8 cellular contexts compared by ENCODE assay signal in the genomic region with DNA sequence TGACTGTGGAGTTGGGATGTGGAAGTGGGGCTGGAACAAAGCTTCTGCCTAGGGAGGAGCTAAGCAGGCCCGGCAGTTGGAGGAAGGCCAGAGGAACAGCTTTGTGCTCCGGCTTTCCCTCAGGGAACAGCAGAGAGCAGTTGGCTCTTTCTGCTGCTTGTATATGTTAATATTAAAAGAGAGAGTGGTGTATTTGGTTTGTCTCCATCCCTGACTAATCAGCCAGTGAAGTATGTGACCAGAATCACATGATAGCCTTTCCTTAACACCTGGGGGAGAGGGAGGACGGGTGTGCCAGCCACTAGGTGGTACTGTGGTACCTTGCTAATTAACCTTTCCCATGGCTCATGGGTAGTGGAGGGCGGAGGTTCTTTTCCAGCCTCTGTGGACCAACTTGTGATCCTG. TPM values are rescaled to one million over a fixed set of nuclear protein-coding genes. Genes with fewer than 3 reads are reported as not detected.
DNase-seq lines count a peak whose midpoint lies in the region; ATAC-seq lines count a peak whose summit lies in the region.

No MANE protein-coding gene starts in this region.

- 33% methylated on average over 4 of the region's 4 CpGs for WGBS in right cardiac atrium

- ATAC-seq in GM21786 (IDR thresholded peaks at IDR 0.05; ENCODE audit: unreplicated experiment), result peak; percentile 52
- ATAC-seq in activated naive CD4-positive, alpha-beta T cell treated with anti-CD3 and anti-CD28 coated beads, Interleukin-2, amount 50 U/mL, for 72 hours, result peak; percentile 70 to 81
- ATAC-seq in right cardiac atrium, result peak; percentile 58 to 60
- ATAC-seq in stimulated activated effector memory CD8-positive, alpha-beta T cell treated with anti-CD3 and anti-CD28 coated beads, Interleukin-12 subunit alpha, Interleukin-12 subunit beta, amount 100 ng/mL, for 72 hours, result peak; percentile 75
- no peak for ATAC-seq in HG02763 (IDR thresholded peaks at IDR 0.05; ENCODE audit: unreplicated experiment)

- intact Hi-C loops in right cardiac atrium (cut with DNase I), result loop anchor here in 2 of 4 donors (5.0 to 10.0 kb wide), 3 partner anchors 42 to 100 kb away; a partner anchor contains a TSS

- H3K9me3 ChIP-seq in right cardiac atrium (ENCODE audit: control insufficient read depth, low read length), result no peaks in the 10 kb centered on the region

- H3K4me1 Mint-ChIP-seq in stimulated activated effector memory CD8-positive, alpha-beta T cell treated with anti-CD3 and anti-CD28 coated beads, Interleukin-12 subunit alpha, Interleukin-12 subunit beta, amount 100 ng/mL, for 72 hours, result no peaks in the 10 kb centered on the region

- H3K27me3 ChIP-seq in right cardiac atrium (ENCODE audit: control insufficient read depth, insufficient read depth), result no peaks in the 10 kb centered on the region

- no peaks in the 10 kb centered on the region for H3K4me1 ChIP-seq in right cardiac atrium (ENCODE audit: control insufficient read depth, insufficient read depth, low read length)

- peaks cover 0 to 5% of the 10 kb centered on the region in 2 donors for H3K36me3 Mint-ChIP-seq in activated naive CD4-positive, alpha-beta T cell treated with anti-CD3 and anti-CD28 coated beads, Interleukin-2, amount 50 U/mL, for 72 hours
- H3K36me3 Mint-ChIP-seq in stimulated activated effector memory CD8-positive, alpha-beta T cell treated with anti-CD3 and anti-CD28 coated beads, Interleukin-12 subunit alpha, Interleukin-12 subunit beta, amount 100 ng/mL, for 72 hours, result peaks cover 59% of the 10 kb centered on the region

- H3K27ac Mint-ChIP-seq in activated naive CD4-positive, alpha-beta T cell treated with anti-CD3 and anti-CD28 coated beads, Interleukin-2, amount 50 U/mL, for 72 hours, result no peak overlapping the region
- no peak overlapping the region for H3K27ac Mint-ChIP-seq in stimulated activated effector memory CD8-positive, alpha-beta T cell treated with anti-CD3 and anti-CD28 coated beads, Interleukin-12 subunit alpha, Interleukin-12 subunit beta, amount 100 ng/mL, for 72 hours

- peak; percentile 32 for DNase-seq in AG20443 (ENCODE audit: low spot score)
- DNase-seq in NCI-H526 treated with DMSO at 0.1 percent for 48 hours (lab: John Stamatoyannopoulos, UW), result peak; percentile 58
- no peak for DNase-seq in activated naive CD4-positive, alpha-beta T cell treated with anti-CD3 and anti-CD28 coated beads, Interleukin-2, amount 50 U/mL, for 72 hours (ENCODE audit: low spot score in 2 of 2)
- DNase-seq in right cardiac atrium, result peak; percentile 55 to 87 (median 76)
- DNase-seq in stimulated activated effector memory CD8-positive, alpha-beta T cell treated with anti-CD3 and anti-CD28 coated beads, Interleukin-12 subunit alpha, Interleukin-12 subunit beta, amount 100 ng/mL, for 72 hours (ENCODE audit: low spot score in 2 of 2), result no peak
- no peak for DNase-seq in NK-92 (lab: John Stamatoyannopoulos, UW; ENCODE audit: unreplicated experiment)

- H3K4me3 ChIP-seq in right cardiac atrium (ENCODE audit: low read length), result no peak overlapping the region

- no peak overlapping the region for H3K4me3 Mint-ChIP-seq in stimulated activated effector memory CD8-positive, alpha-beta T cell treated with anti-CD3 and anti-CD28 coated beads, Interleukin-12 subunit alpha, Interleukin-12 subunit beta, amount 100 ng/mL, for 72 hours

- no peak overlapping the region for H3K27ac ChIP-seq in right cardiac atrium (ENCODE audit: low read length)

- H3K9me3 Mint-ChIP-seq in activated naive CD4-positive, alpha-beta T cell treated with anti-CD3 and anti-CD28 coated beads, Interleukin-2, amount 50 U/mL, for 72 hours, result no peaks in the 10 kb centered on the region
- no peaks in the 10 kb centered on the region for H3K9me3 Mint-ChIP-seq in stimulated activated effector memory CD8-positive, alpha-beta T cell treated with anti-CD3 and anti-CD28 coated beads, Interleukin-12 subunit alpha, Interleukin-12 subunit beta, amount 100 ng/mL, for 72 hours

RNA-seq across cellular contexts. Expression of a gene that starts 10.0 kb away (rescaled TPM):
- total RNA-seq in activated naive CD4-positive, alpha-beta T cell treated with anti-CD3 and anti-CD28 coated beads, Interleukin-2, amount 50 U/mL, for 72 hours, result 10 to 100 TPM; 48.6 to 56.1 TPM
- 10 to 100 TPM; 30.8 to 34.5 (median 33.0) TPM for total RNA-seq in right cardiac atrium
- polyA plus RNA-seq in right cardiac atrium, result 28.3 TPM

RNA-seq across cellular contexts. Expression of a gene that starts 10.1 kb away (rescaled TPM):
- 10 to 100 TPM; 30.1 to 41.7 TPM for total RNA-seq in activated naive CD4-positive, alpha-beta T cell treated with anti-CD3 and anti-CD28 coated beads, Interleukin-2, amount 50 U/mL, for 72 hours
- total RNA-seq in right cardiac atrium, result 10 to 100 TPM; 61.1 to 67.4 (median 65.3) TPM
- polyA plus RNA-seq in right cardiac atrium, result 39.8 TPM

RNA-seq across cellular contexts. Expression of a gene that starts 29.5 kb away (rescaled TPM):
- 100 to 1,000 TPM; 207 to 288 TPM for total RNA-seq in activated naive CD4-positive, alpha-beta T cell treated with anti-CD3 and anti-CD28 coated beads, Interleukin-2, amount 50 U/mL, for 72 hours
- 100 to 1,000 TPM; 271 to 340 (median 329) TPM for total RNA-seq in right cardiac atrium
- 330 TPM for polyA plus RNA-seq in right cardiac atrium

RNA-seq across cellular contexts. Expression of a gene that starts 40.9 kb away (rescaled TPM):
- 10 to 100 TPM; 76.6 to 81.3 TPM for total RNA-seq in activated naive CD4-positive, alpha-beta T cell treated with anti-CD3 and anti-CD28 coated beads, Interleukin-2, amount 50 U/mL, for 72 hours
- total RNA-seq in right cardiac atrium, result 10 to 100 TPM; 59.2 to 72.9 (median 63.5) TPM
- polyA plus RNA-seq in right cardiac atrium, result 50.9 TPM

RNA-seq across cellular contexts. Expression of a gene that starts 48.3 kb away (rescaled TPM):
- total RNA-seq in activated naive CD4-positive, alpha-beta T cell treated with anti-CD3 and anti-CD28 coated beads, Interleukin-2, amount 50 U/mL, for 72 hours, result not detected
- not detected for total RNA-seq in right cardiac atrium
- not detected for polyA plus RNA-seq in right cardiac atrium

Comparison
In these comparisons a context has a peak if more than half of its experiments do, and no peak if none do; other contexts are left out.
1. DNase-seq: peak in AG20443 (single experiment), NCI-H526 treated with DMSO at 0.1 percent for 48 hours (single experiment) and right cardiac atrium (3 of 3); none in activated naive CD4-positive, alpha-beta T cell treated with anti-CD3 and anti-CD28 coated beads, Interleukin-2, amount 50 U/mL, for 72 hours (0 of 2), stimulated activated effector memory CD8-positive, alpha-beta T cell treated with anti-CD3 and anti-CD28 coated beads, Interleukin-12 subunit alpha, Interleukin-12 subunit beta, amount 100 ng/mL, for 72 hours (0 of 2) and NK-92 (single experiment).